12 cellular contexts compared by ENCODE assay signal in the genomic region with DNA sequence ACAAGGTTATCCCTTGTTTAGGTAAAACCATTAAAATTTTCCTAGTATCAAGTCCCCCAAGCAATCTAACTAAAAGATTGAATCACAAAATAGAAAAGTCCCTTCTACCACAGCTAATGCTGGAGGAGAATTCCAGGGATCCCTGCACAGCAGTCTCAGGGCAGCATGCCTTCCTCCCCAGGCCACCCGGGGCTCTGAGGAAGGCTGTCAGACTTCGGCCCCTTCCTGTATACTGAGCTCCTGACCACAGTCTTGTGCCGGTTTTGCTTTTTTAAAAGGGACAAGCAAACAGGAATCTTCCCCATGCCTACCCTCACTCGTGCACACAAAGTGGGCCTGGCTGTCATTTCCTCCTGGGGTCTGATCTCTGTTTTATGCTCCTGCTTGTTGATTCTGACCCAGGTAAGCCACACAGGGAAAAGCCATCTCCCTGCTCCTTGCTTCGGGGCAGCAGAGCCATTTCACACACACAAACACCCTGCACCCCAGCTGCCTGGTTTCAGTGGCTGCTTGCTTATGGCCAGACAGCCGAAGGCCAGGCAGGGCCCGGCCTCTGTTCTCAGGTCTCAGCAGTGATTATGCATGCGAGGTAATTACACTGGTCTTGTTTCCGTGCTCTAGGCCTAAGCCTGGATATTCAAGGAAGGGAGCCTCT.
DNase-seq lines count a peak whose midpoint lies in the region; ATAC-seq and TF ChIP-seq lines count a peak whose summit lies in the region.
"Had no signal": no experiment of that assay in that cellular context is flagged by ENCODE, and none has a peak within 500 bp of the region (broad histone marks: within the 10 kb centered on the region; RNA-seq: fewer than 3 reads in every experiment).

No MANE protein-coding gene starts in this region.

- H3K4me1 Mint-ChIP-seq in type B pancreatic cell (ENCODE audit: unreplicated experiment) = peaks cover 57% of the 10 kb centered on the region

- H3K4me3 ChIP-seq in cardiac muscle cell (no peak overlapping the region), right atrium auricular region (no peak overlapping the region), choroid plexus epithelial cell (ENCODE audit: low read depth, low read length) (no peak overlapping the region), muscle layer of duodenum (ENCODE audit: low read depth in 1 of 2, low read length in 2 of 2) (no peak overlapping the region)

- no peaks in the 10 kb centered on the region for H3K36me3 ChIP-seq in cardiac muscle cell
- no peaks in the 10 kb centered on the region for H3K36me3 ChIP-seq in right atrium auricular region
- no peaks in the 10 kb centered on the region for H3K36me3 ChIP-seq in muscle layer of duodenum (ENCODE audit: control insufficient read depth in 1 of 2, insufficient read depth in 2 of 2, low read length in 2 of 2)

- ATAC-seq in GM18873 (IDR thresholded peaks at IDR 0.05; ENCODE audit: low FRiP score, unreplicated experiment) = no peak
- no peak for ATAC-seq in GM21381 (IDR thresholded peaks at IDR 0.05; ENCODE audit: unreplicated experiment)

- no peaks in the 10 kb centered on the region for H3K27me3 Mint-ChIP-seq in type B pancreatic cell

- H3K36me3 Mint-ChIP-seq in type B pancreatic cell = no peaks in the 10 kb centered on the region

- TF ChIP-seq CTCF in cardiac muscle cell (IDR thresholded peaks at IDR 0.05; ENCODE audit: low read depth, low read length) = no peak
- no peak for TF ChIP-seq CTCF in right atrium auricular region (IDR thresholded peaks at IDR 0.05)
- TF ChIP-seq CTCF in choroid plexus epithelial cell (conservative IDR thresholded peaks at IDR 0.05; ENCODE audit: low read depth, low read length) = no peak
- TF ChIP-seq CTCF in type B pancreatic cell (conservative IDR thresholded peaks at IDR 0.05) = no peak

- H3K4me1 ChIP-seq in cardiac muscle cell (ENCODE audit: low read depth) (peaks cover 25% of the 10 kb centered on the region), right atrium auricular region (peaks cover 0 to 47% of the 10 kb centered on the region in 2 donors), muscle layer of duodenum (ENCODE audit: control insufficient read depth in 1 of 2, insufficient read depth in 2 of 2, low read length in 2 of 2) (peaks cover 12 to 43% of the 10 kb centered on the region in 2 donors)

- peak overlapping the region; percentile 46 for H3K27ac Mint-ChIP-seq in type B pancreatic cell
- H3K27ac Mint-ChIP-seq: T-helper 2 cell treated with Interferon-gamma antibody and Interleukin-4, amounts not matched to agents 5 μg/mL and 100 μg/mL, for 36 hours had no signal

- DNase-seq in cardiac muscle cell (ENCODE audit: low read depth in 1 of 2, low spot score in 1 of 2) (no peak), right atrium auricular region (ENCODE audit: low spot score) (no peak), choroid plexus epithelial cell (ENCODE audit: low read depth) (peak; percentile 62), type B pancreatic cell (ENCODE audit: extremely low spot score, unreplicated experiment) (no peak)
- no peak for DNase-seq in activated CD4-positive, alpha-beta T cell treated with anti-CD3 and anti-CD28 coated beads, Interleukin-2, amount 50 U/mL, for 1 hour
- DNase-seq: DND-41, NCI-H1436 treated with DMSO at 0.1 percent for 48 hours, NCI-H82 had no signal

- no peaks in the 10 kb centered on the region for H3K9me3 Mint-ChIP-seq in type B pancreatic cell
- H3K9me3 Mint-ChIP-seq: T-helper 2 cell treated with Interferon-gamma antibody and Interleukin-4, amounts not matched to agents 5 μg/mL and 100 μg/mL, for 36 hours had no signal

- H3K27ac ChIP-seq in cardiac muscle cell (peak overlapping the region; percentile 73), right atrium auricular region (peak overlapping the region in 1 of 2 donors; percentile 72), muscle layer of duodenum (ENCODE audit: low read length) (peak overlapping the region; percentile 25)

- H3K9me3 ChIP-seq in cardiac muscle cell (ENCODE audit: low read depth) = no peaks in the 10 kb centered on the region
- no peaks in the 10 kb centered on the region for H3K9me3 ChIP-seq in right atrium auricular region
- H3K9me3 ChIP-seq in muscle layer of duodenum (ENCODE audit: control insufficient read depth in 1 of 2, low read length in 2 of 2) = peaks cover 0 to 4% of the 10 kb centered on the region in 2 donors

- peak overlapping the region; percentile 51 for H3K4me3 Mint-ChIP-seq in type B pancreatic cell
- H3K4me3 Mint-ChIP-seq: T-helper 2 cell treated with Interferon-gamma antibody and Interleukin-4, amounts not matched to agents 5 μg/mL and 100 μg/mL, for 36 hours had no signal

- H3K27me3 ChIP-seq in cardiac muscle cell = no peaks in the 10 kb centered on the region
- no peaks in the 10 kb centered on the region for H3K27me3 ChIP-seq in right atrium auricular region
- no peaks in the 10 kb centered on the region for H3K27me3 ChIP-seq in muscle layer of duodenum (ENCODE audit: low read depth, low read length)
